11 cellular contexts compared by ENCODE assay signal in the genomic region with DNA sequence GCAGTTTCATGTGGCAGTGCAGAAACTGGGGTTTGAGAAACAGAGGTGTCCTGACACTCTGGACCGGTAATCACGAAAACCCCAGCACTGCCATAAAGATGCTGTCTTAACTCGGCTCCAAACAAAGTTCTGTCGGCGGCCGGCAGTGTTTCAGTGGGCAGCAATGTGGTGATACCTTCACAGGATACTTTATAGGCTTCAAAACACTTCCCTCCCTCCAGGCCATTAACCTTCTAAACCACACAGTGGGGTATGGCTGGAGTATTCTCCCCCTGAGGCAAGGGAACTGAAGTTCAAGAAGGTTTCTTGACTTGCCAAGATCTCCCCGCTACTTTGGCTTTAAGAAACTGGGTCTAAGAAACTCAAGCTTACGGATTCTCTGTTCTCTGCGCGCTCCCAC. TPM values are rescaled to one million over a fixed set of nuclear protein-coding genes. Genes with fewer than 3 reads are reported as not detected.
DNase-seq lines count a peak whose midpoint lies in the region; ATAC-seq, FAIRE-seq and TF ChIP-seq lines count a peak whose summit lies in the region.
"Had no signal": no experiment of that assay in that cellular context is flagged by ENCODE, and none has a peak within 500 bp of the region (broad histone marks: within the 10 kb centered on the region; RNA-seq: fewer than 3 reads in every experiment).

No MANE protein-coding gene starts in this region.

- no peak overlapping the region for H3K27ac ChIP-seq in CD8-positive, alpha-beta T cell (ENCODE audit: low read depth, low read length)
- H3K27ac ChIP-seq in GM23248 (no peak overlapping the region), breast epithelium (no peak overlapping the region), SJCRH30 (no peak overlapping the region)

- POLR2A ChIA-PET in CD8-positive, alpha-beta T cell (lab: Charles Lee): no interaction called here

- intact Hi-C loops in CD8-positive, alpha-beta T cell (cut with DNase I, micrococcal nuclease): no loop called here
- intact Hi-C loops in breast epithelium (cut with DNase I; ENCODE audit: low total_unique reads): no loop called here

- CTCF ChIA-PET in CD8-positive, alpha-beta T cell (lab: Charles Lee): no interaction called here

- WGBS in GM23248 (ENCODE audit: low coverage in 1 of 2, low lambda C conversion rate in 2 of 2, missing lambda C conversion rate in 2 of 2), 2 experiments: 52 to 62% methylated on average over 10 of the region's 10 CpGs

- no peaks in the 10 kb centered on the region for H3K9me3 ChIP-seq in CD8-positive, alpha-beta T cell (ENCODE audit: low read length)
- H3K9me3 ChIP-seq in GM23248 (ENCODE audit: low read depth) (no peaks in the 10 kb centered on the region), breast epithelium (no peaks in the 10 kb centered on the region), SJCRH30 (replicated peaks) (no peaks in the 10 kb centered on the region)

- H3K4me1 Mint-ChIP-seq in CD8-positive, alpha-beta T cell (ENCODE audit: low read depth): peaks cover 26% of the 10 kb centered on the region
- peaks cover 19% of the 10 kb centered on the region in 2 donors for H3K4me1 Mint-ChIP-seq in natural killer cell treated with Interleukin-12 subunit alpha and Interleukin-12 subunit beta and Interleukin-15 and Interleukin-18, amount 100 ng/mL, for 72 hours (ENCODE audit: low read depth in 2 of 2)

- H3K9ac ChIP-seq in GM23248: no peak overlapping the region

- no peaks in the 10 kb centered on the region for H3F3A ChIP-seq in GM23248 (ENCODE audit: insufficient read depth)

- no peak overlapping the region for H3K4me2 ChIP-seq in GM23248 (ENCODE audit: unreplicated experiment)

- H3K4me3 ChIP-seq in CD8-positive, alpha-beta T cell (ENCODE audit: low read depth, low read length): no peak overlapping the region
- H3K4me3 ChIP-seq in GM23248 (peak overlapping the region; percentile 71; the same call in 1 of the 2 replicates), breast epithelium (peak overlapping the region; percentile 53 to 74 (median 62)), SJCRH30 (no peak overlapping the region)

- FAIRE-seq in H54 (lab: Jason Lieb, UNC): no peak

- TF ChIP-seq CTCF in CD8-positive, alpha-beta T cell (IDR thresholded peaks at IDR 0.05): no peak
- TF ChIP-seq CTCF in breast epithelium (IDR thresholded peaks at IDR 0.05): no peak

- TF ChIP-seq POLR2A in breast epithelium (IDR thresholded peaks at IDR 0.05) (no peak), H54 (IDR thresholded peaks at IDR 0.05; ENCODE audit: low read depth, low read length) (no peak)

- peak overlapping the region; percentile 89 for H3K4me3 Mint-ChIP-seq in CD8-positive, alpha-beta T cell
- peak overlapping the region; percentile 18 for H3K4me3 Mint-ChIP-seq in natural killer cell treated with Interleukin-12 subunit alpha and Interleukin-12 subunit beta and Interleukin-15 and Interleukin-18, amount 100 ng/mL, for 72 hours

- H3K27ac Mint-ChIP-seq in CD8-positive, alpha-beta T cell: no peak overlapping the region
- H3K27ac Mint-ChIP-seq in natural killer cell treated with Interleukin-12 subunit alpha and Interleukin-12 subunit beta and Interleukin-15 and Interleukin-18, amount 100 ng/mL, for 72 hours: no peak overlapping the region

- peaks cover 34% of the 10 kb centered on the region for H3K27me3 Mint-ChIP-seq in CD8-positive, alpha-beta T cell (ENCODE audit: low read depth)
- peaks cover 27 to 41% of the 10 kb centered on the region in 2 donors for H3K27me3 Mint-ChIP-seq in natural killer cell treated with Interleukin-12 subunit alpha and Interleukin-12 subunit beta and Interleukin-15 and Interleukin-18, amount 100 ng/mL, for 72 hours

- no peak for ATAC-seq in CD8-positive, alpha-beta T cell
- ATAC-seq in natural killer cell treated with Interleukin-12 subunit alpha and Interleukin-12 subunit beta and Interleukin-15 and Interleukin-18, amount 100 ng/mL, for 72 hours: no peak
- ATAC-seq in GM18873 (IDR thresholded peaks at IDR 0.05; ENCODE audit: low FRiP score, unreplicated experiment): no peak

- H3K79me2 ChIP-seq in GM23248 (ENCODE audit: insufficient read depth): no peaks in the 10 kb centered on the region

- no peak for DNase-seq in CD8-positive, alpha-beta T cell
- peak; percentile 20 for DNase-seq in GM23248
- DNase-seq in breast epithelium (ENCODE audit: low spot score in 2 of 2): no peak
- no peak for DNase-seq in natural killer cell treated with Interleukin-12 subunit alpha and Interleukin-12 subunit beta and Interleukin-15 and Interleukin-18, amount 100 ng/mL, for 72 hours (ENCODE audit: low spot score)
- no peak for DNase-seq in SJCRH30
- DNase-seq in COLO829 (ENCODE audit: low spot score): no peak
- DNase-seq in H54 (ENCODE audit: insufficient read length, low spot score): no peak
- DNase-seq: left cardiac atrium; SIG-M5; stimulated activated CD4-positive, alpha-beta T cell treated with anti-CD3 and anti-CD28 coated beads, Interleukin-4, amount 100 ng/mL, for 4 hours had no signal

- H2AFZ ChIP-seq in GM23248: peak overlapping the region; percentile 51

- no peaks in the 10 kb centered on the region for H3K36me3 ChIP-seq in CD8-positive, alpha-beta T cell (ENCODE audit: insufficient read depth, low read length)
- H3K36me3 ChIP-seq in GM23248 (ENCODE audit: low read depth): no peaks in the 10 kb centered on the region
- H3K36me3 ChIP-seq in breast epithelium: no peaks in the 10 kb centered on the region
- H3K36me3 ChIP-seq in SJCRH30: no peaks in the 10 kb centered on the region

- H3K9me3 Mint-ChIP-seq in CD8-positive, alpha-beta T cell: no peaks in the 10 kb centered on the region
- no peaks in the 10 kb centered on the region for H3K9me3 Mint-ChIP-seq in natural killer cell treated with Interleukin-12 subunit alpha and Interleukin-12 subunit beta and Interleukin-15 and Interleukin-18, amount 100 ng/mL, for 72 hours

- peaks cover 22% of the 10 kb centered on the region for H3K4me1 ChIP-seq in CD8-positive, alpha-beta T cell (ENCODE audit: insufficient read depth, low read length)
- H3K4me1 ChIP-seq in GM23248 (ENCODE audit: insufficient read depth): peaks cover 3% of the 10 kb centered on the region; the same call in 1 of the 2 replicates
- no peaks in the 10 kb centered on the region for H3K4me1 ChIP-seq in breast epithelium
- peaks cover 37% of the 10 kb centered on the region for H3K4me1 ChIP-seq in SJCRH30

- H3K9me2 ChIP-seq in GM23248 (ENCODE audit: insufficient read depth): no peaks in the 10 kb centered on the region

- H3K27me3 ChIP-seq in CD8-positive, alpha-beta T cell (ENCODE audit: insufficient read depth, low read length): no peaks in the 10 kb centered on the region
- H3K27me3 ChIP-seq in GM23248 (replicated peaks; ENCODE audit: insufficient read depth) (no peaks in the 10 kb centered on the region), breast epithelium (peaks cover 0 to 5% of the 10 kb centered on the region in 2 donors), SJCRH30 (no peaks in the 10 kb centered on the region)

- in situ Hi-C loops in GM23248 (cut with MboI): no loop called here

- H3K36me3 Mint-ChIP-seq in CD8-positive, alpha-beta T cell: peaks cover 2% of the 10 kb centered on the region
- H3K36me3 Mint-ChIP-seq in natural killer cell treated with Interleukin-12 subunit alpha and Interleukin-12 subunit beta and Interleukin-15 and Interleukin-18, amount 100 ng/mL, for 72 hours: peaks cover 4% of the 10 kb centered on the region

- H4K20me1 ChIP-seq in GM23248 (ENCODE audit: insufficient read depth): no peaks in the 10 kb centered on the region

RNA-seq across cellular contexts. Expression of a gene that starts 1.1 kb away (rescaled TPM):
- total RNA-seq in CD8-positive, alpha-beta T cell: 1 to 10 TPM; 1.6 to 2.0 TPM
- total RNA-seq in GM23248 (2014; rRNA removed; shearing (Covaris generic)): 2.1 and 2.7 TPM in 2 replicates
- 1.1 and 1.3 TPM in 2 replicates for polyA plus RNA-seq in GM23248 (2016; fragmentation: Nextera tagmentation; extraction: Ambion mirVana)
- total RNA-seq in breast epithelium: 1 to 10 TPM; 2.1 to 8.2 (median 3.3) TPM
- 1 to 10 TPM; 2.0 to 3.0 TPM for total RNA-seq in natural killer cell treated with Interleukin-12 subunit alpha and Interleukin-12 subunit beta and Interleukin-15 and Interleukin-18, amount 100 ng/mL, for 72 hours
- total RNA-seq in SJCRH30 (2014; rRNA removed; shearing (Covaris generic)): 1.8 TPM in 2 replicates

Comparison
In these comparisons a context has a peak if more than half of its experiments do, and no peak if none do; other contexts are left out.
1. H3K4me3 ChIP-seq: peak in GM23248 (single experiment) and breast epithelium (3 of 3); none in CD8-positive, alpha-beta T cell (single experiment) and SJCRH30 (single experiment).